In genomic region chr10:124827474-124827873, GRCh38 we compare ENCODE assay signal across 8 cellular contexts. TPM values are rescaled to one million over a fixed set of nuclear protein-coding genes. Genes with fewer than 3 reads are reported as not detected.
DNase-seq lines count a peak whose midpoint lies in the region; ATAC-seq and TF ChIP-seq lines count a peak whose summit lies in the region.

No MANE protein-coding gene starts in this region.

- H3K27me3 ChIP-seq in cardiac muscle cell (no peaks in the 10 kb centered on the region), foreskin keratinocyte (no peaks in the 10 kb centered on the region), tibial artery (no peaks in the 10 kb centered on the region)

- H3K9me3 ChIP-seq in cardiac muscle cell (ENCODE audit: low read depth) = no peaks in the 10 kb centered on the region
- H3K9me3 ChIP-seq in tibial artery = no peaks in the 10 kb centered on the region

- no peak for ATAC-seq in left cardiac atrium
- no peak for ATAC-seq in foreskin keratinocyte
- no peak for ATAC-seq in HG03175 (IDR thresholded peaks at IDR 0.05; ENCODE audit: unreplicated experiment)
- ATAC-seq in HG03135 (IDR thresholded peaks at IDR 0.05; ENCODE audit: unreplicated experiment) = no peak

- intact Hi-C loops in left cardiac atrium (cut with DNase I) = loop anchor here in 1 of 2 donors (5.0 kb wide), 1 partner anchor 295 kb away; no protein-coding TSS in a partner anchor
- intact Hi-C loops in tibial artery (cut with DNase I; ENCODE audit: low total_unique reads) = loop anchor here (10.0 kb wide), 1 partner anchor 293 kb away; no protein-coding TSS in a partner anchor

- H3K27ac ChIP-seq in cardiac muscle cell (no peak overlapping the region), foreskin keratinocyte (no peak overlapping the region), tibial artery (no peak overlapping the region)

- DNase-seq in cardiac muscle cell (ENCODE audit: low read depth in 1 of 2, low spot score in 1 of 2) (peak in 1 of 2 donors; percentile 47), left cardiac atrium (no peak), RKO (ENCODE audit: low spot score) (peak; percentile 29), foreskin keratinocyte (no peak), tibial artery (no peak), retina (no peak)

- H3K36me3 ChIP-seq in cardiac muscle cell = peaks cover 43% of the 10 kb centered on the region
- peaks cover 48 to 65% (median 54%) of the 10 kb centered on the region in 3 donors for H3K36me3 ChIP-seq in tibial artery

- H3K4me3 ChIP-seq in cardiac muscle cell = no peak overlapping the region
- H3K4me3 ChIP-seq in tibial artery = no peak overlapping the region

- TF ChIP-seq CTCF in cardiac muscle cell (IDR thresholded peaks at IDR 0.05; ENCODE audit: low read depth, low read length) = peak; percentile 60
- peak; percentile 59 for TF ChIP-seq CTCF in foreskin keratinocyte (conservative IDR thresholded peaks at IDR 0.05)
- TF ChIP-seq CTCF in tibial artery (IDR thresholded peaks at IDR 0.05) = peak; percentile 45 to 49

- H3K4me1 ChIP-seq in cardiac muscle cell (ENCODE audit: low read depth) (no peaks in the 10 kb centered on the region), foreskin keratinocyte (no peaks in the 10 kb centered on the region), tibial artery (no peaks in the 10 kb centered on the region)

RNA-seq across cellular contexts. Expression of gene ABRAXAS2, which starts 25.9 kb away (rescaled TPM):
- total RNA-seq in cardiac muscle cell (11.3 and 11.4 TPM in 2 replicates), left cardiac atrium (10 to 100 TPM; 10.8 to 13.5 TPM), foreskin keratinocyte (18.7 and 19.0 TPM in 2 replicates)
- polyA plus RNA-seq in cardiac muscle cell (8.1 and 10.9 TPM in 2 replicates), foreskin keratinocyte (8.1 and 9.6 TPM in 2 replicates)

RNA-seq across cellular contexts. Expression of gene EEF1AKMT2, which starts 35.8 kb away (rescaled TPM):
- 14.7 and 23.9 TPM in 2 replicates for total RNA-seq in cardiac muscle cell
- 17.3 and 29.9 TPM in 2 replicates for polyA plus RNA-seq in cardiac muscle cell
- 10 to 100 TPM; 11.5 to 12.8 TPM for total RNA-seq in left cardiac atrium
- 22.9 and 23.3 TPM in 2 replicates for total RNA-seq in foreskin keratinocyte
- polyA plus RNA-seq in foreskin keratinocyte = 13.7 and 16.4 TPM in 2 replicates
